34 cellular contexts compared by ENCODE assay signal in genomic region chr5:33430983-33431382, GRCh38.
"Had no signal": no experiment of that assay in that cellular context is flagged by ENCODE, and none has a peak within 500 bp of the region (broad histone marks: within the 10 kb centered on the region; RNA-seq: fewer than 3 reads in every experiment).

No MANE protein-coding gene starts in this region.

- FAIRE-seq: astrocyte, bronchial epithelial cell had no signal

- H3K4me1 ChIP-seq: adrenal gland, ascending aorta, body of pancreas, breast epithelium had no signal

- H3K4me3 ChIP-seq: adrenal gland, ascending aorta, body of pancreas, breast epithelium, cardiac muscle cell had no signal

- DNase-seq: activated effector memory CD4-positive, alpha-beta T cell treated with anti-CD3 and anti-CD28 coated beads, Interleukin-2, amount 50 U/mL, for 16 hours; activated effector memory CD4-positive, alpha-beta T cell treated with Interleukin-2 at 50 U/mL for 16 hours; activated gamma-delta T cell; activated gamma-delta T cell treated with Interleukin-2 at 50 U/mL for 16 hours; activated naive CD4-positive, alpha-beta T cell; activated naive CD4-positive, alpha-beta T cell treated with anti-CD3 and anti-CD28 coated beads for 36 hours; activated naive CD4-positive, alpha-beta T cell treated with anti-CD3 and anti-CD28 coated beads, Interleukin-2, amount 10 ng/mL, durations not matched to agents 7 days and 5 days; activated naive CD4-positive, alpha-beta T cell treated with anti-CD3 and anti-CD28 coated beads, Interleukin-2, amount 50 U/mL, for 16 hours; activated naive CD4-positive, alpha-beta T cell treated with Interleukin-2 at 50 U/mL for 16 hours; activated naive CD8-positive, alpha-beta T cell treated with anti-CD3 and anti-CD28 coated beads for 36 hours; activated naive CD8-positive, alpha-beta T cell treated with anti-CD3 and anti-CD28 coated beads, Interleukin-2, amount 10 ng/mL, durations not matched to agents 7 days and 5 days; activated naive CD8-positive, alpha-beta T cell treated with anti-CD3 and anti-CD28 coated beads, Interleukin-2, amount 50 U/mL, for 24 hours; activated T-cell treated with anti-CD3 and anti-CD28 coated beads, Interleukin-2, amount 50 U/mL, for 1 hour; activated T-cell treated with anti-CD3 and anti-CD28 coated beads, Interleukin-2, amount 50 U/mL, for 24 hours; activated T-cell treated with anti-CD3 and anti-CD28 coated beads, Interleukin-2, amount 50 U/mL, for 4 hours; activated T-cell treated with anti-CD3 and anti-CD28 coated beads, Interleukin-2, amount 50 U/mL, for 48 hours; activated T-cell treated with anti-CD3 and anti-CD28 coated beads, Interleukin-2, amount 50 U/mL, for 72 hours; adrenal gland; amniotic stem cell; amygdala; anterior cingulate cortex; aorta; body of pancreas; brain microvascular endothelial cell; caudate nucleus; central memory CD4-positive, alpha-beta T cell; cerebellar nuclear complex had no signal

- H3K27ac ChIP-seq: adrenal gland, ascending aorta, body of pancreas, brain microvascular endothelial cell, breast epithelium, cardiac muscle cell had no signal

- H3K9me3 ChIP-seq: adrenal gland, ascending aorta, body of pancreas, breast epithelium had no signal

- H3K36me3 ChIP-seq: adrenal gland, ascending aorta, brain microvascular endothelial cell, breast epithelium, cardiac muscle cell had no signal

- ATAC-seq: activated naive CD4-positive, alpha-beta T cell treated with anti-CD3 and anti-CD28 coated beads, Interleukin-2, amount 50 U/mL, for 72 hours; activated naive CD8-positive, alpha-beta T cell treated with anti-CD3 and anti-CD28 coated beads, Interleukin-2, amount 50 U/mL, for 24 hours; activated T-cell treated with anti-CD3 and anti-CD28 coated beads, Interleukin-2, amount 50 U/mL, for 4 hours; activated T-cell treated with anti-CD3 and anti-CD28 coated beads, Interleukin-2, amount 50 U/mL, for 72 hours; activated T-helper 17 cell treated with anti-CD3 and anti-CD28 coated beads, Interleukin-2, amount 50 U/mL, for 72 hours; body of pancreas had no signal

- H3K27me3 ChIP-seq: adrenal gland, ascending aorta, brain microvascular endothelial cell, cardiac muscle cell had no signal
